10 cellular contexts compared by ENCODE assay signal in genomic region chr6:119346450-119346849, GRCh38. TPM values are rescaled to one million over a fixed set of nuclear protein-coding genes. Genes with fewer than 3 reads are reported as not detected.
DNase-seq lines count a peak whose midpoint lies in the region; ATAC-seq and TF ChIP-seq lines count a peak whose summit lies in the region.
"Had no signal": no experiment of that assay in that cellular context is flagged by ENCODE, and none has a peak within 500 bp of the region (broad histone marks: within the 10 kb centered on the region; RNA-seq: fewer than 3 reads in every experiment).

No MANE protein-coding gene starts in this region.

- peaks cover 17% of the 10 kb centered on the region for H3K79me2 ChIP-seq in DOHH2 (ENCODE audit: control insufficient read depth, low read length)
- H3K79me2 ChIP-seq in PC-3 (ENCODE audit: low read length): peaks cover 48% of the 10 kb centered on the region

- no peak for ATAC-seq in PC-3
- ATAC-seq in HG03280 (IDR thresholded peaks at IDR 0.05; ENCODE audit: unreplicated experiment): no peak
- ATAC-seq in HG03342 (IDR thresholded peaks at IDR 0.05; ENCODE audit: unreplicated experiment): no peak

- H3K9me2 ChIP-seq in DOHH2 (replicated peaks; ENCODE audit: control insufficient read depth, low read length): no peaks in the 10 kb centered on the region
- H3K9me2 ChIP-seq in PC-3 (replicated peaks; ENCODE audit: low read length): no peaks in the 10 kb centered on the region

- H4K20me1 ChIP-seq in DOHH2 (ENCODE audit: control insufficient read depth, insufficient read depth, low read depth, low read length) (no peaks in the 10 kb centered on the region), PC-3 (ENCODE audit: low read length) (no peaks in the 10 kb centered on the region)

- H3K27me3 ChIP-seq in DOHH2 (ENCODE audit: control insufficient read depth, low read length) (peaks cover 42% of the 10 kb centered on the region), PC-3 (ENCODE audit: low read length) (no peaks in the 10 kb centered on the region)
- H3K27me3 ChIP-seq: uterus had no signal

- CTCF ChIA-PET in PC-3 (lab: Charles Lee): interaction anchor here (1.3 kb wide), 1 partner anchor 13 kb away, joined by 3 read pairs; no protein-coding TSS in a partner anchor

- H3K4me1 ChIP-seq in DOHH2 (ENCODE audit: control insufficient read depth, low read length) (peaks cover 18% of the 10 kb centered on the region), PC-3 (ENCODE audit: insufficient read depth, low read length) (peaks cover 14% of the 10 kb centered on the region; the same call in 1 of the 2 replicates)
- H3K4me1 ChIP-seq: uterus had no signal

- no peak overlapping the region for H3K27ac ChIP-seq in DOHH2 (ENCODE audit: low read depth, low read length)
- H3K27ac ChIP-seq in PC-3 (ENCODE audit: low read length): no peak overlapping the region

- H3K9me3 ChIP-seq in DOHH2 (ENCODE audit: control insufficient read depth, insufficient read depth, low read length) (no peaks in the 10 kb centered on the region), PC-3 (ENCODE audit: low read length) (no peaks in the 10 kb centered on the region)
- H3K9me3 ChIP-seq: uterus had no signal

- H3F3A ChIP-seq in DOHH2 (ENCODE audit: control insufficient read depth, insufficient read depth) (peaks cover 3% of the 10 kb centered on the region; the same call in 1 of the 2 replicates), PC-3 (ENCODE audit: low read length, unreplicated experiment) (no peaks in the 10 kb centered on the region)

- no peak for DNase-seq in PC-3
- DNase-seq in fibroblast of mammary gland (ENCODE audit: low read depth): no peak
- peak; percentile 48 for DNase-seq in renal cortical epithelial cell (ENCODE audit: low read depth)
- no peak for DNase-seq in iPS-NIHi7 (ENCODE audit: extremely low spot score)
- DNase-seq in RKO (ENCODE audit: low spot score): no peak
- DNase-seq: NCI-H146, uterus had no signal

- no TSS peak for BruUV-seq in PC-3 (replicated peaks; lab: Mats Ljungman, UMichigan)

- POLR2A ChIA-PET in PC-3 (lab: Charles Lee; ENCODE audit: unreplicated experiment): no interaction called here

- intact Hi-C loops in PC-3 (cut with micrococcal nuclease): loop anchor here (10.0 kb wide), 1 partner anchor 382 kb away; no protein-coding TSS in a partner anchor

- H3K4me2 ChIP-seq in DOHH2 (ENCODE audit: low read length) (peak overlapping the region; percentile 86), PC-3 (ENCODE audit: low read length) (peak overlapping the region; percentile 92)

- no peak overlapping the region for H3K9ac ChIP-seq in PC-3 (ENCODE audit: low read length)

- no peak overlapping the region for H2AFZ ChIP-seq in PC-3 (ENCODE audit: low read length)

- H3K36me3 ChIP-seq in DOHH2 (ENCODE audit: control insufficient read depth, low read length) (no peaks in the 10 kb centered on the region), PC-3 (ENCODE audit: low read depth, low read length) (no peaks in the 10 kb centered on the region)
- H3K36me3 ChIP-seq: uterus had no signal

- TF ChIP-seq CTCF in DOHH2 (IDR thresholded peaks at IDR 0.05; ENCODE audit: low read depth, low read length, poor library complexity, severe bottlenecking): no peak
- TF ChIP-seq CTCF in PC-3 (conservative IDR thresholded peaks at IDR 0.05; ENCODE audit: low read depth, low read length): no peak
- TF ChIP-seq CTCF in fibroblast of mammary gland (conservative IDR thresholded peaks at IDR 0.05; ENCODE audit: control insufficient read depth, insufficient read depth, low read depth, low read length): no peak

- H3K4me3 ChIP-seq in DOHH2 (ENCODE audit: low read length) (peak overlapping the region; percentile 83), PC-3 (ENCODE audit: low read length) (peak overlapping the region; percentile 92), fibroblast of mammary gland (ENCODE audit: control insufficient read depth, low read depth, low read length) (peak overlapping the region; percentile 75)

RNA-seq across cellular contexts. Expression of gene MAN1A1, which starts 3.1 kb away (rescaled TPM):
- total RNA-seq in PC-3 (2014; rRNA removed) (19.0 and 24.6 TPM in 2 replicates), renal cortical epithelial cell (41.3 and 50.5 TPM in 2 replicates)
